16 cellular contexts compared by ENCODE assay signal in genomic region chrX:64642482-64642881, GRCh38.
DNase-seq lines count a peak whose midpoint lies in the region; TF ChIP-seq lines count a peak whose summit lies in the region.
"Had no signal": no experiment of that assay in that cellular context is flagged by ENCODE, and none has a peak within 500 bp of the region (broad histone marks: within the 10 kb centered on the region; RNA-seq: fewer than 3 reads in every experiment).

No MANE protein-coding gene starts in this region.

- H3K27ac Mint-ChIP-seq in activated CD4-positive, alpha-beta T cell treated with anti-CD3 and anti-CD28 coated beads, Interleukin-2, amount 10 ng/mL, durations not matched to agents 24 days and 14 days, result no peak overlapping the region
- H3K27ac Mint-ChIP-seq in neural crest cell (ENCODE audit: unreplicated experiment), result no peak overlapping the region
- H3K27ac Mint-ChIP-seq: stimulated activated memory B cell treated with anti-CD40 and anti-IgM and Interleukin-4, amounts not matched to agents 10 μg/mL and 1 μg/mL and 100 μg/mL, for 72 hours had no signal

- intact Hi-C loops in activated CD4-positive, alpha-beta T cell treated with anti-CD3 and anti-CD28 coated beads, Interleukin-2, amount 10 ng/mL, durations not matched to agents 24 days and 14 days (cut with micrococcal nuclease), result no loop called here

- peaks cover under 1% of the 10 kb centered on the region for H3K9me3 Mint-ChIP-seq in activated CD4-positive, alpha-beta T cell treated with anti-CD3 and anti-CD28 coated beads, Interleukin-2, amount 10 ng/mL, durations not matched to agents 24 days and 14 days
- peaks cover 9% of the 10 kb centered on the region for H3K9me3 Mint-ChIP-seq in neural crest cell

- H3K36me3 Mint-ChIP-seq in activated CD4-positive, alpha-beta T cell treated with anti-CD3 and anti-CD28 coated beads, Interleukin-2, amount 10 ng/mL, durations not matched to agents 24 days and 14 days (ENCODE audit: low read depth), result no peaks in the 10 kb centered on the region
- no peaks in the 10 kb centered on the region for H3K36me3 Mint-ChIP-seq in neural crest cell (ENCODE audit: low read depth)
- H3K36me3 Mint-ChIP-seq: stimulated activated memory B cell treated with anti-CD40 and anti-IgM and Interleukin-4, amounts not matched to agents 10 μg/mL and 1 μg/mL and 100 μg/mL, for 72 hours had no signal

- no peak overlapping the region for H3K4me3 Mint-ChIP-seq in activated CD4-positive, alpha-beta T cell treated with anti-CD3 and anti-CD28 coated beads, Interleukin-2, amount 10 ng/mL, durations not matched to agents 24 days and 14 days
- H3K4me3 Mint-ChIP-seq in neural crest cell, result no peak overlapping the region
- H3K4me3 Mint-ChIP-seq: stimulated activated memory B cell treated with anti-CD40 and anti-IgM and Interleukin-4, amounts not matched to agents 10 μg/mL and 1 μg/mL and 100 μg/mL, for 72 hours had no signal

- no peaks in the 10 kb centered on the region for H3K9me3 ChIP-seq in MG63
- H3K9me3 ChIP-seq: gastrocnemius medialis, prostate gland, uterus had no signal

- DNase-seq in activated CD4-positive, alpha-beta T cell treated with anti-CD3 and anti-CD28 coated beads, Interleukin-2, amount 10 ng/mL, durations not matched to agents 24 days and 14 days, result peak; percentile 51
- DNase-seq in activated CD4-positive, alpha-beta T cell treated with anti-CD3 and anti-CD28 coated beads for 1 hour, result no peak
- peak; percentile 23 for DNase-seq in HT-29 (ENCODE audit: low spot score)
- peak; percentile 14 for DNase-seq in UCSD-AML1 (lab: John Stamatoyannopoulos, UW; ENCODE audit: unreplicated experiment)
- no peak for DNase-seq in neural crest cell (ENCODE audit: low read depth, low spot score)
- no peak for DNase-seq in MG63
- DNase-seq in MV-4-11 (lab: John Stamatoyannopoulos, UW), result no peak
- DNase-seq in iPS-NIHi11 (ENCODE audit: low spot score), result no peak
- DNase-seq: anterior cingulate cortex, gastrocnemius medialis, kidney, NCI-H1105 treated with DMSO at 0.1 percent for 48 hours, NCI-H446, uterus had no signal

- H3K4me1 Mint-ChIP-seq in activated CD4-positive, alpha-beta T cell treated with anti-CD3 and anti-CD28 coated beads, Interleukin-2, amount 10 ng/mL, durations not matched to agents 24 days and 14 days, result no peaks in the 10 kb centered on the region
- no peaks in the 10 kb centered on the region for H3K4me1 Mint-ChIP-seq in neural crest cell
- H3K4me1 Mint-ChIP-seq: stimulated activated memory B cell treated with anti-CD40 and anti-IgM and Interleukin-4, amounts not matched to agents 10 μg/mL and 1 μg/mL and 100 μg/mL, for 72 hours had no signal

- no peak overlapping the region for H3K4me3 ChIP-seq in MG63
- H3K4me3 ChIP-seq: gastrocnemius medialis, prostate gland, uterus had no signal

- no peaks in the 10 kb centered on the region for H3K36me3 ChIP-seq in MG63
- H3K36me3 ChIP-seq: gastrocnemius medialis, prostate gland, uterus had no signal

- no peaks in the 10 kb centered on the region for H3K27me3 ChIP-seq in MG63
- H3K27me3 ChIP-seq: gastrocnemius medialis, uterus had no signal

- H3K27me3 Mint-ChIP-seq in activated CD4-positive, alpha-beta T cell treated with anti-CD3 and anti-CD28 coated beads, Interleukin-2, amount 10 ng/mL, durations not matched to agents 24 days and 14 days, result no peaks in the 10 kb centered on the region
- no peaks in the 10 kb centered on the region for H3K27me3 Mint-ChIP-seq in neural crest cell (ENCODE audit: low read depth)
- H3K27me3 Mint-ChIP-seq: stimulated activated memory B cell treated with anti-CD40 and anti-IgM and Interleukin-4, amounts not matched to agents 10 μg/mL and 1 μg/mL and 100 μg/mL, for 72 hours had no signal

- TF ChIP-seq CTCF in neural crest cell (conservative IDR thresholded peaks at IDR 0.05), result peak; percentile 43

Comparison
In these comparisons a context has a peak if more than half of its experiments do, and no peak if none do; other contexts are left out.
1. DNase-seq: peak in activated CD4-positive, alpha-beta T cell treated with anti-CD3 and anti-CD28 coated beads, Interleukin-2, amount 10 ng/mL, durations not matched to agents 24 days and 14 days (single experiment), HT-29 (single experiment) and UCSD-AML1 (single experiment); none in activated CD4-positive, alpha-beta T cell treated with anti-CD3 and anti-CD28 coated beads for 1 hour (single experiment), neural crest cell (single experiment), MG63 (single experiment), MV-4-11 (single experiment) and iPS-NIHi11 (single experiment).